ENCODE assay signal across 9 cellular contexts in the genomic region with DNA sequence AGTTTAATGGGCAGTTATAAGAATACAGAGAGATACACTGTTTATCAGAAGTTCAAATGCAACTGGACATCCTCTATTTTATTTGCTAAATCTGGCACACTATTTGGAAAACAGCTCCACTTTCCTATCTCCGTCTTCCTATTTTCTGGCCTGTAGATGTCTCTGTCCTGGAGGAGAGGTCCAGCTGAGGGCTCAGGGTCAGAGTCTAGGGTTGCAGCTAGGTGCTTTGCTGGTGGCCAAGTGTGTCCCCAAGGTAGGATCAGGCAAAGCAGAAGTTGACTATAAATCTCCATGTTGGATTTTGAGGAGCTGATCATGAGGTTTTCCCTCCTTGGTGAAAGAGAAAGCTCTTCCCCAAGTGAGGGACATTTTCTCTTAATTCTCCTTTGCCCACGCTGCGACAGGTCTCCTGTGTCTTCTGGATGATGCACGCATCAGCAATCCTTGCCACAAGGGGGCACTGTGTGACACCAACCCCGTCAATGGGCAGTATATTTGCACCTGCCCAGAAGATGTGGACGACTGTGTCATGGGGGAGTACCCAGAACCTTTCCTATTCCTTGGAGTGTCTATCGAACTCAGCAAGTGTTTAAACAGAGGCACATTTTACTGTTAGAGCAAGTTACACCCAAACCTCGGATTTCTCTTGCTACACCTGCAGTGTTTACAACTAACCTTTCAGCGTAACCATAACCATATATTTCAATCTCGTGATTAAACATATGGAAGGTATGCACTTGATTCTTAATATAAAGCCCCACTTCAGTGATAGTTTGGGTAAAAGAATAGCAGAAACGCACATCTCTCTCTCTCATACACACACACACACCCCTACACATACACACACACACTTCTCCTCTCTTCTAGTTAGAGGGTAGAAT. TPM values are rescaled to one million over a fixed set of nuclear protein-coding genes. Genes with fewer than 3 reads are reported as not detected.
DNase-seq lines count a peak whose midpoint lies in the region; ATAC-seq, FAIRE-seq and TF ChIP-seq lines count a peak whose summit lies in the region.
"Had no signal": no experiment of that assay in that cellular context is flagged by ENCODE, and none has a peak within 500 bp of the region (broad histone marks: within the 10 kb centered on the region; RNA-seq: fewer than 3 reads in every experiment).

No MANE protein-coding gene starts in this region.

- H3K4me3 ChIP-seq in AG04449 (ENCODE audit: low read depth, low read length), result no peak overlapping the region
- H3K4me3 ChIP-seq in ovary, result no peak overlapping the region
- H3K4me3 ChIP-seq: HAP-1 had no signal

- CTCF ChIA-PET in AG04449 (lab: Yijun Ruan, JAX), result interaction anchor here (0.6 to 3.8 kb wide), 23 partner anchors 10 to 106 kb away, joined by 3 to 39 read pairs (median 4); partner anchors contain the start of gene ADAM30

- no peak for DNase-seq in AG04449 (ENCODE audit: low read depth, low spot score)
- DNase-seq in GM12892 (ENCODE audit: insufficient read length), result no peak
- DNase-seq in NOMO-1 treated with DMSO at 0.1 percent for 48 hours (lab: John Stamatoyannopoulos, UW; ENCODE audit: unreplicated experiment), result peak; percentile 24
- peak; percentile 84 for DNase-seq in activated CD8-positive, alpha-beta memory T cell treated with anti-CD3 and anti-CD28 coated beads, Interleukin-2, amount 50 U/mL, for 48 hours
- peak; percentile 25 for DNase-seq in fibroblast of gingiva (ENCODE audit: low read depth)
- DNase-seq in ovary, result peak; percentile 24 to 63 (median 43)

- TF ChIP-seq POLR2A in GM12892 (IDR thresholded peaks at IDR 0.05; ENCODE audit: low read depth, low read length) (no peak), ovary (IDR thresholded peaks at IDR 0.05) (no peak)

- no peak for TF ChIP-seq EP300 in ovary (IDR thresholded peaks at IDR 0.05)

- intact Hi-C loops in ovary (cut with DNase I), result no loop called here

- no peaks in the 10 kb centered on the region for H3K9me3 ChIP-seq in ovary

- no peaks in the 10 kb centered on the region for H3K4me1 ChIP-seq in ovary (ENCODE audit: insufficient read depth)
- H3K4me1 ChIP-seq: HAP-1 had no signal

- ATAC-seq in HG02970 (IDR thresholded peaks at IDR 0.05; ENCODE audit: low FRiP score, unreplicated experiment) (no peak), GM18861 (IDR thresholded peaks at IDR 0.05; ENCODE audit: unreplicated experiment) (no peak)

- FAIRE-seq in GM12892 (lab: Jason Lieb, UNC), result peak; percentile 78

- POLR2A ChIA-PET in AG04449 (lab: Yijun Ruan, JAX), result no interaction called here

- H3K27ac ChIP-seq in ovary, result no peak overlapping the region

- 56 to 62% (median 57%) methylated on average over 11 of the region's 11 CpGs for WGBS in ovary, 3 donors

- no peaks in the 10 kb centered on the region for H3K36me3 ChIP-seq in ovary
- H3K36me3 ChIP-seq: HAP-1 had no signal

- H3K27me3 ChIP-seq in ovary, result no peaks in the 10 kb centered on the region

- TF ChIP-seq CTCF in AG04449 (IDR thresholded peaks at IDR 0.05; ENCODE audit: insufficient read depth, low read length, missing control alignments) (peak; percentile 78), ovary (IDR thresholded peaks at IDR 0.05) (peak in 1 of 3 donors; percentile 21)

RNA-seq across cellular contexts. Expression of gene ADAM30, which starts 10.2 kb away (rescaled TPM):
- polyA plus RNA-seq in GM12892 (2012; ENCODE audit: missing spikeins), result not detected
- not detected for total RNA-seq in ovary
- polyA plus RNA-seq in ovary, result not detected

Comparison
In these comparisons a context has a peak if more than half of its experiments do, and no peak if none do; other contexts are left out.
1. DNase-seq: peak in NOMO-1 treated with DMSO at 0.1 percent for 48 hours (single experiment), activated CD8-positive, alpha-beta memory T cell treated with anti-CD3 and anti-CD28 coated beads, Interleukin-2, amount 50 U/mL, for 48 hours (single experiment), fibroblast of gingiva (single experiment) and ovary (5 of 5); none in AG04449 (single experiment) and GM12892 (single experiment).